Comparison of ENCODE assay signal across 1 cellular context in the genomic region with DNA sequence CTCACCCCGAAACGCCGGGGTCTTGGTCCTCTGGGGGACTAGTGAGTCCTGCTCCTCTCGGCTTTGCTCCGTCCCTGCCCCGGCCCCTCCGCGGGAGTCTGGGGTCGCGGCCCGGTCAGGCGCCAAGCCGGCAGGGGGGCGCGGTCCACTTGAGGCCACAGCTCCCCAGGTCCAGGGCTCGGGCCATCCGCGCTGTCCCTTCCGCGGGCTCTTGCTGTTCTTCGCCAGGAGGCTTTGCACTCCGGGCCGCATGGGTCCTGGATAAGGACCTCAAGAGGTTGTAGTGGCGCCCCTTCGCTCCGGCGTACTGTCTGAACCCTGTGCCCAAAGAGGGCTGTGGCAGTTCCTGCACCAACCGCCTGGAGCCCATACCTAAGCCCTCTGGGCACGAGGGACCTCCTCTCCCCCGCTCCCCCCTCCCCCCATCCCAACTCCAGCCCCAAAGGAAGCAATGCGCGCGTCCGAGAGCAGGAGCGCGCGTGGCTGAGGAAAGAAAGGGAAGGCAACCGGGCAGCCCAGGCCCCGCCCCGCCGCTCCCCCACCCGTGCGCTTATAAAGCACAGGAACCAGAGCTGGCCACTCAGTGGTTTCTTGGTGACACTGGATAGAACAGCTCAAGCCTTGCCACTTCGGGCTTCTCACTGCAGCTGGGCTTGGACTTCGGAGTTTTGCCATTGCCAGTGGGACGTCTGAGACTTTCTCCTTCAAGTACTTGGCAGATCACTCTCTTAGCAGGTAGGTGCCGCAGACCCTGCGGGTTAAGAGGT.
A peak's percentile ranks its signal among the peaks of the same experiment; 100 is the strongest.
TF ChIP-seq lines count a peak whose summit lies in the region.

ADM (plus strand) TSS at position 579 of the 767 bp plus-strand sequence. CDS start 628 bp downstream, outside the sequence.

TF ChIP-seq in HepG2, 621 proteins besides CTCF, POLR2A, EP300 and RAD21 (continued from another document and continues in another):
- TF ChIP-seq, protein P1, sequence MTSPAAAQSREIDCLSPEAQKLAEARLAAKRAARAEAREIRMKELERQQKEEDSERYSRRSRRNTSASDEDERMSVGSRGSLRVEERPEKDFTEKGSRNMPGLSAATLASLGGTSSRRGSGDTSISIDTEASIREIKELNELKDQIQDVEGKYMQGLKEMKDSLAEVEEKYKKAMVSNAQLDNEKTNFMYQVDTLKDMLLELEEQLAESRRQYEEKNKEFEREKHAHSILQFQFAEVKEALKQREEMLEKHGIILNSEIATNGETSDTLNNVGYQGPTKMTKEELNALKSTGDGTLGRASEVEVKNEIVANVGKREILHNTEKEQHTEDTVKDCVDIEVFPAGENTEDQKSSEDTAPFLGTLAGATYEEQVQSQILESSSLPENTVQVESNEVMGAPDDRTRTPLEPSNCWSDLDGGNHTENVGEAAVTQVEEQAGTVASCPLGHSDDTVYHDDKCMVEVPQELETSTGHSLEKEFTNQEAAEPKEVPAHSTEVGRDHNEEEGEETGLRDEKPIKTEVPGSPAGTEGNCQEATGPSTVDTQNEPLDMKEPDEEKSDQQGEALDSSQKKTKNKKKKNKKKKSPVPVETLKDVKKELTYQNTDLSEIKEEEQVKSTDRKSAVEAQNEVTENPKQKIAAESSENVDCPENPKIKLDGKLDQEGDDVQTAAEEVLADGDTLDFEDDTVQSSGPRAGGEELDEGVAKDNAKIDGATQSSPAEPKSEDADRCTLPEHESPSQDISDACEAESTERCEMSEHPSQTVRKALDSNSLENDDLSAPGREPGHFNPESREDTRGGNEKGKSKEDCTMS (CRISPR knock-in tag; conservative IDR thresholded peaks at IDR 0.05): no peak
- TF ChIP-seq KDM1A (CRISPR knock-in tag; IDR thresholded peaks at IDR 0.05): no peak
- peak; percentile 99 for TF ChIP-seq POLR2G (IDR thresholded peaks at IDR 0.05; ENCODE audit: low read depth, low read length)
- no peak for TF ChIP-seq JUND (CRISPR knock-in tag; IDR thresholded peaks at IDR 0.05)
- TF ChIP-seq, protein P2, sequence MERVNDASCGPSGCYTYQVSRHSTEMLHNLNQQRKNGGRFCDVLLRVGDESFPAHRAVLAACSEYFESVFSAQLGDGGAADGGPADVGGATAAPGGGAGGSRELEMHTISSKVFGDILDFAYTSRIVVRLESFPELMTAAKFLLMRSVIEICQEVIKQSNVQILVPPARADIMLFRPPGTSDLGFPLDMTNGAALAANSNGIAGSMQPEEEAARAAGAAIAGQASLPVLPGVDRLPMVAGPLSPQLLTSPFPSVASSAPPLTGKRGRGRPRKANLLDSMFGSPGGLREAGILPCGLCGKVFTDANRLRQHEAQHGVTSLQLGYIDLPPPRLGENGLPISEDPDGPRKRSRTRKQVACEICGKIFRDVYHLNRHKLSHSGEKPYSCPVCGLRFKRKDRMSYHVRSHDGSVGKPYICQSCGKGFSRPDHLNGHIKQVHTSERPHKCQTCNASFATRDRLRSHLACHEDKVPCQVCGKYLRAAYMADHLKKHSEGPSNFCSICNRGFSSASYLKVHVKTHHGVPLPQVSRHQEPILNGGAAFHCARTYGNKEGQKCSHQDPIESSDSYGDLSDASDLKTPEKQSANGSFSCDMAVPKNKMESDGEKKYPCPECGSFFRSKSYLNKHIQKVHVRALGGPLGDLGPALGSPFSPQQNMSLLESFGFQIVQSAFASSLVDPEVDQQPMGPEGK (CRISPR knock-in tag; IDR thresholded peaks at IDR 0.05): peak; percentile 75
- TF ChIP-seq HNRNPK (IDR thresholded peaks at IDR 0.05; ENCODE audit: low read depth, low read length, poor library complexity, severe bottlenecking): peak; percentile 31
- TF ChIP-seq CREB1 (IDR thresholded peaks at IDR 0.05): no peak
- TF ChIP-seq CREB1 (CRISPR knock-in tag; IDR thresholded peaks at IDR 0.05): no peak
- no peak for TF ChIP-seq ZNF136 (CRISPR knock-in tag; IDR thresholded peaks at IDR 0.05; ENCODE audit: low read depth)
- TF ChIP-seq ZFP91 (CRISPR knock-in tag; IDR thresholded peaks at IDR 0.05; ENCODE audit: borderline replicate concordance): peak; percentile 4; the same call in 1 of the 2 replicates
- no peak for TF ChIP-seq ATM (IDR thresholded peaks at IDR 0.05; ENCODE audit: borderline replicate concordance)
- TF ChIP-seq HDAC1 (CRISPR knock-in tag; IDR thresholded peaks at IDR 0.05): peak; percentile 80
- peak; percentile 80 for TF ChIP-seq PHF21A (CRISPR knock-in tag; IDR thresholded peaks at IDR 0.05)
- no peak; the same call in 1 of the 2 replicates for TF ChIP-seq ZBTB38 (CRISPR knock-in tag; IDR thresholded peaks at IDR 0.05)
- peak; percentile 11; the same call in 1 of the 2 replicates for TF ChIP-seq ZNF501 (CRISPR knock-in tag; IDR thresholded peaks at IDR 0.05)
- TF ChIP-seq ZNF230 (CRISPR knock-in tag; IDR thresholded peaks at IDR 0.05): no peak
- TF ChIP-seq ZNF639 (CRISPR knock-in tag; conservative IDR thresholded peaks at IDR 0.05): peak; percentile 27; the same call in 1 of the 2 replicates
- peak; percentile 41; the same call in 1 of the 2 replicates for TF ChIP-seq BRCA1 (CRISPR knock-in tag; IDR thresholded peaks at IDR 0.05)
- no peak for TF ChIP-seq ZNF367 (CRISPR knock-in tag; IDR thresholded peaks at IDR 0.05; ENCODE audit: borderline replicate concordance)
- no peak; the same call in 1 of the 2 replicates for TF ChIP-seq ZNF547 (CRISPR knock-in tag; IDR thresholded peaks at IDR 0.05)
- TF ChIP-seq, protein P3, sequence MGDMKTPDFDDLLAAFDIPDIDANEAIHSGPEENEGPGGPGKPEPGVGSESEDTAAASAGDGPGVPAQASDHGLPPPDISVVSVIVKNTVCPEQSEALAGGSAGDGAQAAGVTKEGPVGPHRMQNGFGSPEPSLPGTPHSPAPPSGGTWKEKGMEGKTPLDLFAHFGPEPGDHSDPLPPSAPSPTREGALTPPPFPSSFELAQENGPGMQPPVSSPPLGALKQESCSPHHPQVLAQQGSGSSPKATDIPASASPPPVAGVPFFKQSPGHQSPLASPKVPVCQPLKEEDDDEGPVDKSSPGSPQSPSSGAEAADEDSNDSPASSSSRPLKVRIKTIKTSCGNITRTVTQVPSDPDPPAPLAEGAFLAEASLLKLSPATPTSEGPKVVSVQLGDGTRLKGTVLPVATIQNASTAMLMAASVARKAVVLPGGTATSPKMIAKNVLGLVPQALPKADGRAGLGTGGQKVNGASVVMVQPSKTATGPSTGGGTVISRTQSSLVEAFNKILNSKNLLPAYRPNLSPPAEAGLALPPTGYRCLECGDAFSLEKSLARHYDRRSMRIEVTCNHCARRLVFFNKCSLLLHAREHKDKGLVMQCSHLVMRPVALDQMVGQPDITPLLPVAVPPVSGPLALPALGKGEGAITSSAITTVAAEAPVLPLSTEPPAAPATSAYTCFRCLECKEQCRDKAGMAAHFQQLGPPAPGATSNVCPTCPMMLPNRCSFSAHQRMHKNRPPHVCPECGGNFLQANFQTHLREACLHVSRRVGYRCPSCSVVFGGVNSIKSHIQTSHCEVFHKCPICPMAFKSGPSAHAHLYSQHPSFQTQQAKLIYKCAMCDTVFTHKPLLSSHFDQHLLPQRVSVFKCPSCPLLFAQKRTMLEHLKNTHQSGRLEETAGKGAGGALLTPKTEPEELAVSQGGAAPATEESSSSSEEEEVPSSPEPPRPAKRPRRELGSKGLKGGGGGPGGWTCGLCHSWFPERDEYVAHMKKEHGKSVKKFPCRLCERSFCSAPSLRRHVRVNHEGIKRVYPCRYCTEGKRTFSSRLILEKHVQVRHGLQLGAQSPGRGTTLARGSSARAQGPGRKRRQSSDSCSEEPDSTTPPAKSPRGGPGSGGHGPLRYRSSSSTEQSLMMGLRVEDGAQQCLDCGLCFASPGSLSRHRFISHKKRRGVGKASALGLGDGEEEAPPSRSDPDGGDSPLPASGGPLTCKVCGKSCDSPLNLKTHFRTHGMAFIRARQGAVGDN (CRISPR knock-in tag; IDR thresholded peaks at IDR 0.05): peak; percentile 67
- TF ChIP-seq BCLAF1 (IDR thresholded peaks at IDR 0.05): no peak
- TF ChIP-seq ZNF121 (CRISPR knock-in tag; IDR thresholded peaks at IDR 0.05): 0 out of 2 replicates have a peak, but pooled peaks have one; percentile 14
- peak; percentile 89 for TF ChIP-seq TMF1 (CRISPR knock-in tag; IDR thresholded peaks at IDR 0.05; ENCODE audit: low read depth)
- TF ChIP-seq ZNF292 (CRISPR knock-in tag; IDR thresholded peaks at IDR 0.05; ENCODE audit: borderline replicate concordance, low read depth): no peak
- TF ChIP-seq HMG20B (CRISPR knock-in tag; conservative IDR thresholded peaks at IDR 0.05): no peak
- TF ChIP-seq ZSCAN12 (CRISPR knock-in tag; IDR thresholded peaks at IDR 0.05): peak; percentile 16; the same call in 1 of the 2 replicates
- no peak for TF ChIP-seq RBM22 (optimal IDR thresholded peaks at IDR 0.05; ENCODE audit: low read length)
- TF ChIP-seq, protein P4, sequence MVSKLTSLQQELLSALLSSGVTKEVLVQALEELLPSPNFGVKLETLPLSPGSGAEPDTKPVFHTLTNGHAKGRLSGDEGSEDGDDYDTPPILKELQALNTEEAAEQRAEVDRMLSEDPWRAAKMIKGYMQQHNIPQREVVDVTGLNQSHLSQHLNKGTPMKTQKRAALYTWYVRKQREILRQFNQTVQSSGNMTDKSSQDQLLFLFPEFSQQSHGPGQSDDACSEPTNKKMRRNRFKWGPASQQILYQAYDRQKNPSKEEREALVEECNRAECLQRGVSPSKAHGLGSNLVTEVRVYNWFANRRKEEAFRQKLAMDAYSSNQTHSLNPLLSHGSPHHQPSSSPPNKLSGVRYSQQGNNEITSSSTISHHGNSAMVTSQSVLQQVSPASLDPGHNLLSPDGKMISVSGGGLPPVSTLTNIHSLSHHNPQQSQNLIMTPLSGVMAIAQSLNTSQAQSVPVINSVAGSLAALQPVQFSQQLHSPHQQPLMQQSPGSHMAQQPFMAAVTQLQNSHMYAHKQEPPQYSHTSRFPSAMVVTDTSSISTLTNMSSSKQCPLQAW (CRISPR knock-in tag; IDR thresholded peaks at IDR 0.05): peak; percentile 48; the same call in 1 of the 2 replicates
- no peak for TF ChIP-seq ZNF570 (CRISPR knock-in tag; IDR thresholded peaks at IDR 0.05; ENCODE audit: borderline replicate concordance)
- peak; percentile 48 for TF ChIP-seq HDAC2 (CRISPR knock-in tag; IDR thresholded peaks at IDR 0.05)
- TF ChIP-seq ISL2 (CRISPR knock-in tag; IDR thresholded peaks at IDR 0.05): peak; percentile 33; the same call in 1 of the 2 replicates
- TF ChIP-seq ZNF296 (CRISPR knock-in tag; conservative IDR thresholded peaks at IDR 0.05): peak; percentile 90
- no peak for TF ChIP-seq THYN1 (CRISPR knock-in tag; IDR thresholded peaks at IDR 0.05; ENCODE audit: borderline replicate concordance, low read depth)
- TF ChIP-seq POLR2AphosphoS2 (IDR thresholded peaks at IDR 0.05; ENCODE audit: low read depth, low read length): peak; percentile 86
- TF ChIP-seq ZNF180 (CRISPR knock-in tag; IDR thresholded peaks at IDR 0.05; ENCODE audit: borderline replicate concordance, low read depth): no peak
- no peak for TF ChIP-seq TCF12 (IDR thresholded peaks at IDR 0.05)
- peak; percentile 85; the same call in 1 of the 2 replicates for TF ChIP-seq TCF12 (CRISPR knock-in tag; IDR thresholded peaks at IDR 0.05)
- no peak for TF ChIP-seq RORA (CRISPR knock-in tag; IDR thresholded peaks at IDR 0.05)
- peak; percentile 75 for TF ChIP-seq GATAD1 (CRISPR knock-in tag; IDR thresholded peaks at IDR 0.05)
